In the genomic region with DNA sequence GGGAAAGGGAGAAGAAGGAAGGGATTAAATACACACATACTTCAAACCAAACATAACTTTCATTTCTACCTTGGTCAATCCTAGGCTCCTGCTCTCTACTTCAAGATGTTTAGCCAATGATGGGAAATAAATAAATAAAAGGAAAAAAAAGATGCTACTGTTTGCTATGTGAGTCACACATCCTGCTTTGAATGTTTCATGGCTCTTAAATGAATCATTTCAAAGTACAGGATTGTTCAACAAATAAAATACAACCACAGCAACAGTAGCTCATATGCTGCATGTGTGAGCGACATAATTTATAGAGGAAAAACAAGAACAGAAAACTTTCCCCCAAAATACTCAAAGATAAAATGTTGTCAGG, we compare ENCODE assay signal across 11 cellular contexts. TPM values are rescaled to one million over a fixed set of nuclear protein-coding genes. Genes with fewer than 3 reads are reported as not detected.
DNase-seq lines count a peak whose midpoint lies in the region; ATAC-seq, FAIRE-seq and TF ChIP-seq lines count a peak whose summit lies in the region.
"Had no signal": no experiment of that assay in that cellular context is flagged by ENCODE, and none has a peak within 500 bp of the region (broad histone marks: within the 10 kb centered on the region; RNA-seq: fewer than 3 reads in every experiment).

No MANE protein-coding gene starts in this region.

- CTCF ChIA-PET in AG04450 (lab: Charles Lee), result interaction anchor here (0.6 to 1.5 kb wide), 3 partner anchors 18 to 204 kb away, joined by 3 to 4 read pairs (median 3); no protein-coding TSS in a partner anchor

- H3K27me3 Mint-ChIP-seq in astrocyte (ENCODE audit: low read depth, unreplicated experiment), result no peaks in the 10 kb centered on the region

- no peaks in the 10 kb centered on the region for H3K9me3 ChIP-seq in AG04450 (ENCODE audit: control insufficient read depth, insufficient read depth, low read length)
- no peaks in the 10 kb centered on the region for H3K9me3 ChIP-seq in astrocyte (ENCODE audit: insufficient read depth, low read depth, low read length)
- H3K9me3 ChIP-seq in lower lobe of right lung, result no peaks in the 10 kb centered on the region
- no peaks in the 10 kb centered on the region for H3K9me3 ChIP-seq in body of pancreas
- H3K9me3 ChIP-seq: esophagus squamous epithelium had no signal

- FAIRE-seq in astrocyte (lab: Jason Lieb, UNC), result peak; percentile 94

- DNase-seq in AG04450 (ENCODE audit: low read depth, low spot score), result peak; percentile 63
- DNase-seq in HT1080 (ENCODE audit: low read depth), result peak; percentile 96
- peak; percentile 93 for DNase-seq in astrocyte (ENCODE audit: low read depth)
- DNase-seq in lower lobe of right lung, result no peak
- DNase-seq in NCI-H2107 treated with DMSO at 0.1 percent for 48 hours (lab: John Stamatoyannopoulos, UW; ENCODE audit: unreplicated experiment), result no peak
- no peak for DNase-seq in AML-193 (lab: John Stamatoyannopoulos, UW)
- DNase-seq in central memory CD4-positive, alpha-beta T cell, result no peak
- no peak for DNase-seq in body of pancreas
- DNase-seq: esophagus squamous epithelium; stimulated activated CD4-positive, alpha-beta T cell treated with anti-CD3 and anti-CD28 coated beads, Interleukin-2, amount 100 ng/mL, for 48 hours had no signal

- H3K79me2 ChIP-seq in astrocyte (ENCODE audit: insufficient read depth, low read length), result peaks cover 20% of the 10 kb centered on the region

- H3K4me1 ChIP-seq in astrocyte (ENCODE audit: insufficient read depth, low read length), result peaks cover 30% of the 10 kb centered on the region
- peaks cover 29% of the 10 kb centered on the region for H3K4me1 ChIP-seq in lower lobe of right lung
- peaks cover 19% of the 10 kb centered on the region for H3K4me1 ChIP-seq in body of pancreas

- H3K36me3 Mint-ChIP-seq in astrocyte (ENCODE audit: low read depth, unreplicated experiment), result no peaks in the 10 kb centered on the region

- H3K36me3 ChIP-seq in astrocyte (ENCODE audit: insufficient read depth, low read length) (no peaks in the 10 kb centered on the region), lower lobe of right lung (no peaks in the 10 kb centered on the region), body of pancreas (replicated peaks in 1 of 2; ENCODE audit: insufficient read depth in 1 of 2, low read depth in 2 of 2) (no peaks in the 10 kb centered on the region)
- H3K36me3 ChIP-seq: esophagus squamous epithelium had no signal

- no peak for TF ChIP-seq POLR2A in body of pancreas (IDR thresholded peaks at IDR 0.05)

- 76 to 85% methylated on average over 1 of the region's 1 CpG for WGBS in body of pancreas, 2 donors

- intact Hi-C loops in lower lobe of right lung (cut with DNase I), result no loop called here
- intact Hi-C loops in body of pancreas (cut with DNase I), result no loop called here

- no peak overlapping the region for H2AFZ ChIP-seq in astrocyte (ENCODE audit: low read depth, low read length)

- peak overlapping the region; percentile 68 for H3K9ac ChIP-seq in astrocyte (ENCODE audit: low read length)

- H3K4me3 ChIP-seq in AG04450 (ENCODE audit: low read depth, low read length) (no peak overlapping the region), astrocyte (ENCODE audit: insufficient read depth, low read depth, low read length) (no peak overlapping the region), lower lobe of right lung (no peak overlapping the region), body of pancreas (no peak overlapping the region)
- H3K4me3 ChIP-seq: esophagus squamous epithelium had no signal

- peak overlapping the region; percentile 95 for H3K27ac Mint-ChIP-seq in astrocyte (ENCODE audit: unreplicated experiment)

- H3K27ac ChIP-seq in AG04450 (ENCODE audit: low read depth, low read length) (peak overlapping the region; percentile 49), astrocyte (ENCODE audit: low read depth, low read length) (peak overlapping the region; percentile 84), lower lobe of right lung (no peak overlapping the region), body of pancreas (no peak overlapping the region)

- H3K4me2 ChIP-seq in astrocyte (ENCODE audit: low read length), result peak overlapping the region; percentile 72

- peaks cover 21% of the 10 kb centered on the region for H3K4me1 Mint-ChIP-seq in astrocyte (ENCODE audit: low read depth, unreplicated experiment)

- no peak for TF ChIP-seq CTCF in AG04450 (IDR thresholded peaks at IDR 0.05; ENCODE audit: low read depth, low read length)
- no peak for TF ChIP-seq CTCF in astrocyte (IDR thresholded peaks at IDR 0.05; ENCODE audit: insufficient read depth, low read depth, low read length)
- no peak for TF ChIP-seq CTCF in lower lobe of right lung (IDR thresholded peaks at IDR 0.05)
- TF ChIP-seq CTCF in body of pancreas (IDR thresholded peaks at IDR 0.05), result no peak

- H3K4me3 Mint-ChIP-seq in astrocyte (ENCODE audit: unreplicated experiment), result no peak overlapping the region

- no peaks in the 10 kb centered on the region for H3K27me3 ChIP-seq in AG04450 (ENCODE audit: control insufficient read depth, insufficient read depth, low read length)
- H3K27me3 ChIP-seq in astrocyte (ENCODE audit: insufficient read depth, low read length), result no peaks in the 10 kb centered on the region
- H3K27me3 ChIP-seq in lower lobe of right lung (ENCODE audit: low read depth), result no peaks in the 10 kb centered on the region
- H3K27me3 ChIP-seq in body of pancreas, result no peaks in the 10 kb centered on the region
- H3K27me3 ChIP-seq: esophagus squamous epithelium had no signal

- peak; percentile 49 to 76 for ATAC-seq in lower lobe of right lung
- ATAC-seq in body of pancreas, result no peak

- POLR2A ChIA-PET in AG04450 (lab: Yijun Ruan, JAX), result interaction anchor here (0.6 to 0.8 kb wide), 2 partner anchors 11 to 798 kb away, joined by 3 read pairs; no protein-coding TSS in a partner anchor

- H4K20me1 ChIP-seq in astrocyte (ENCODE audit: insufficient read depth, low read length), result peaks cover 6% of the 10 kb centered on the region

- no peaks in the 10 kb centered on the region for H3K9me3 Mint-ChIP-seq in astrocyte (ENCODE audit: unreplicated experiment)

RNA-seq across cellular contexts. Expression of gene NPFF, which starts 54.3 kb away (rescaled TPM):
- not detected in 2 replicates for polyA plus RNA-seq in AG04450 (2011; rRNA removed)
- polyA minus RNA-seq in AG04450 (2011; rRNA and poly(A)+ RNA removed), result not detected in 2 replicates
- total RNA-seq in HT1080 (2014; rRNA removed; shearing (Covaris generic)), result not detected in 2 replicates
- not detected in 2 replicates for polyA plus RNA-seq in HT1080 (2015; cell fraction: cytosol; rRNA removed)
- not detected in 2 replicates for polyA plus RNA-seq in HT1080 (2015; cell fraction: nucleus; rRNA removed)
- total RNA-seq in astrocyte (0.82 TPM in 1 of 2 replicates, not detected in the other), lower lobe of right lung (not detected), body of pancreas (not detected)
- total RNA-seq: T-helper 1 cell treated with Interleukin-12 subunit alpha and Interleukin-12 subunit beta and Interleukin-4 antibody, amounts not matched to agents 30 ng/mL and 1 ng/mL, for 36 hours had no signal

Comparison
In these comparisons a context has a peak if more than half of its experiments do, and no peak if none do; other contexts are left out.
1. DNase-seq: peak in AG04450 (single experiment), HT1080 (single experiment) and astrocyte (single experiment); none in lower lobe of right lung (single experiment), NCI-H2107 treated with DMSO at 0.1 percent for 48 hours (single experiment), AML-193 (0 of 2), central memory CD4-positive, alpha-beta T cell (single experiment) and body of pancreas (0 of 4).
2. H3K27ac ChIP-seq: peak in AG04450 (single experiment) and astrocyte (single experiment); none in lower lobe of right lung (single experiment) and body of pancreas (0 of 4).